In genomic region chr10:15227611-15228372, GRCh38 we compare ENCODE assay signal across 24 cellular contexts. TPM values are rescaled to one million over a fixed set of nuclear protein-coding genes. Genes with fewer than 3 reads are reported as not detected.
DNase-seq lines count a peak whose midpoint lies in the region; ATAC-seq and TF ChIP-seq lines count a peak whose summit lies in the region.
"Had no signal": no experiment of that assay in that cellular context is flagged by ENCODE, and none has a peak within 500 bp of the region (broad histone marks: within the 10 kb centered on the region; RNA-seq: fewer than 3 reads in every experiment).

No MANE protein-coding gene starts in this region.

- H4K20me1 ChIP-seq in fibroblast of lung (ENCODE audit: control insufficient read depth, extremely low read depth, insufficient read depth, low read length) (no peaks in the 10 kb centered on the region), osteoblast (ENCODE audit: insufficient read depth, low read length) (no peaks in the 10 kb centered on the region)

- no peaks in the 10 kb centered on the region for H3K4me1 ChIP-seq in fibroblast of lung (ENCODE audit: control insufficient read depth, extremely low read depth, insufficient read depth, low read length)
- H3K4me1 ChIP-seq in osteoblast (ENCODE audit: insufficient read depth, low read length): peaks cover 16% of the 10 kb centered on the region
- H3K4me1 ChIP-seq: adrenal gland, left lung had no signal

- no peak for ATAC-seq in GM18498 (IDR thresholded peaks at IDR 0.05; ENCODE audit: unreplicated experiment)
- ATAC-seq: activated T-cell treated with anti-CD3 and anti-CD28 coated beads, Interleukin-2, amount 50 U/mL, for 4 hours; left lung; naive thymus-derived CD4-positive, alpha-beta T cell; stimulated activated memory B cell treated with anti-CD40 and anti-IgM and Interleukin-4, amounts not matched to agents 10 μg/mL and 1 μg/mL and 100 μg/mL, for 72 hours had no signal

- H3K27me3 ChIP-seq in fibroblast of lung (ENCODE audit: control insufficient read depth, insufficient read depth, low read length) (no peaks in the 10 kb centered on the region), osteoblast (ENCODE audit: insufficient read depth, low read length) (no peaks in the 10 kb centered on the region)
- H3K27me3 ChIP-seq: adrenal gland, cardiac muscle cell, hepatocyte, left lung had no signal

- TF ChIP-seq CTCF in fibroblast of lung (conservative IDR thresholded peaks at IDR 0.05 in 1 of 2, IDR thresholded peaks at IDR 0.05 in 1 of 2; ENCODE audit: low read depth in 1 of 2, low read length in 2 of 2): no peak
- TF ChIP-seq CTCF in osteoblast (IDR thresholded peaks at IDR 0.05; ENCODE audit: extremely low read depth, low read depth, low read length): no peak

- H3K4me2 ChIP-seq in fibroblast of lung (ENCODE audit: extremely low read depth, insufficient read depth, low read length) (no peak overlapping the region), osteoblast (ENCODE audit: insufficient read depth, low read length) (no peak overlapping the region)
- H3K4me2 ChIP-seq: hepatocyte, KMS-11 had no signal

- H3K4me3 ChIP-seq in fibroblast of lung (replicated peaks in 1 of 4; ENCODE audit: control extremely low read depth in 1 of 4, insufficient read depth in 1 of 4, low read depth in 3 of 4, low read length in 4 of 4) (no peak overlapping the region), osteoblast (ENCODE audit: insufficient read depth, low read length) (no peak overlapping the region)
- H3K4me3 ChIP-seq: adrenal gland, cardiac muscle cell, hepatocyte, left lung had no signal

- no peaks in the 10 kb centered on the region for H3K79me2 ChIP-seq in fibroblast of lung (ENCODE audit: control insufficient read depth, insufficient read depth, low read length)
- H3K79me2 ChIP-seq in osteoblast (ENCODE audit: insufficient read depth, low read length): peaks cover 14% of the 10 kb centered on the region
- H3K79me2 ChIP-seq: hepatocyte had no signal

- DNase-seq in AG20443 (ENCODE audit: low spot score) (peak; percentile 62), RPMI7951 (ENCODE audit: low read depth) (peak; percentile 26), fibroblast of lung (ENCODE audit: low read depth in 2 of 2) (peak; percentile 44 to 73), osteoblast (ENCODE audit: insufficient read length, low spot score, missing footprints) (peak; percentile 55), COLO668 (lab: John Stamatoyannopoulos, UW; ENCODE audit: unreplicated experiment) (no peak)
- no peak for DNase-seq in activated T-cell treated with anti-CD3 and anti-CD28 coated beads, Interleukin-2, amount 50 U/mL, for 1 hour
- DNase-seq: activated naive CD4-positive, alpha-beta T cell; activated T-cell treated with anti-CD3 and anti-CD28 coated beads, Interleukin-2, amount 50 U/mL, for 4 hours; CD4-positive, alpha-beta T cell; cortex of kidney; GDM1; left lung; naive thymus-derived CD4-positive, alpha-beta T cell; NCI-H1694; NCI-H524 treated with DMSO at 0.1 percent for 48 hours; retina; RPMI8226; stimulated activated CD4-positive, alpha-beta T cell treated with anti-CD3 and anti-CD28 coated beads, Interleukin-2, amount 100 ng/mL, for 48 hours had no signal

- H3K9ac ChIP-seq in fibroblast of lung (ENCODE audit: insufficient read depth, low read length): no peak overlapping the region
- H3K9ac ChIP-seq: KMS-11 had no signal

- H3K27ac ChIP-seq in fibroblast of lung (ENCODE audit: insufficient read depth, low read length): no peak overlapping the region
- no peak overlapping the region for H3K27ac ChIP-seq in osteoblast (ENCODE audit: low read depth, low read length)
- H3K27ac ChIP-seq: adrenal gland, cardiac muscle cell, hepatocyte, KMS-11, left lung had no signal

- H3K36me3 ChIP-seq in fibroblast of lung (ENCODE audit: control insufficient read depth, insufficient read depth, low read length): no peaks in the 10 kb centered on the region
- H3K36me3 ChIP-seq in osteoblast (ENCODE audit: insufficient read depth, low read length): no peaks in the 10 kb centered on the region
- H3K36me3 ChIP-seq: adrenal gland, cardiac muscle cell, left lung had no signal

- H3K9me3 ChIP-seq in fibroblast of lung (ENCODE audit: control insufficient read depth, insufficient read depth, low read depth, low read length) (no peaks in the 10 kb centered on the region), osteoblast (ENCODE audit: low read depth, low read length) (no peaks in the 10 kb centered on the region)
- H3K9me3 ChIP-seq: adrenal gland had no signal

- H2AFZ ChIP-seq in fibroblast of lung (ENCODE audit: low read length) (no peak overlapping the region), osteoblast (ENCODE audit: low read length) (no peak overlapping the region)
- H2AFZ ChIP-seq: hepatocyte had no signal

RNA-seq across cellular contexts. Expression of gene NMT2, which starts 59.3 kb away (rescaled TPM):
- 39.5 and 45.5 TPM in 2 replicates for total RNA-seq in RPMI7951 (2014; rRNA removed; shearing (Covaris generic))
- total RNA-seq in fibroblast of lung (21.0 and 21.3 TPM in 2 replicates), osteoblast (43.8 and 61.0 TPM in 2 replicates)
- polyA plus RNA-seq in fibroblast of lung: 16.6 and 35.2 TPM in 2 replicates
- polyA plus RNA-seq in fibroblast of lung (2012): 18.8 and 37.7 TPM in 2 replicates
- 7.5 and 11.8 TPM in 2 replicates for polyA minus RNA-seq in fibroblast of lung (ENCODE audit: low replicate concordance)

Comparison
In these comparisons a context has a peak if more than half of its experiments do, and no peak if none do; other contexts are left out.
1. DNase-seq: peak in AG20443 (single experiment), RPMI7951 (single experiment), fibroblast of lung (2 of 2) and osteoblast (single experiment); none in activated T-cell treated with anti-CD3 and anti-CD28 coated beads, Interleukin-2, amount 50 U/mL, for 1 hour (single experiment) and COLO668 (single experiment).